ENCODE assay signal across 8 cellular contexts in the genomic region with DNA sequence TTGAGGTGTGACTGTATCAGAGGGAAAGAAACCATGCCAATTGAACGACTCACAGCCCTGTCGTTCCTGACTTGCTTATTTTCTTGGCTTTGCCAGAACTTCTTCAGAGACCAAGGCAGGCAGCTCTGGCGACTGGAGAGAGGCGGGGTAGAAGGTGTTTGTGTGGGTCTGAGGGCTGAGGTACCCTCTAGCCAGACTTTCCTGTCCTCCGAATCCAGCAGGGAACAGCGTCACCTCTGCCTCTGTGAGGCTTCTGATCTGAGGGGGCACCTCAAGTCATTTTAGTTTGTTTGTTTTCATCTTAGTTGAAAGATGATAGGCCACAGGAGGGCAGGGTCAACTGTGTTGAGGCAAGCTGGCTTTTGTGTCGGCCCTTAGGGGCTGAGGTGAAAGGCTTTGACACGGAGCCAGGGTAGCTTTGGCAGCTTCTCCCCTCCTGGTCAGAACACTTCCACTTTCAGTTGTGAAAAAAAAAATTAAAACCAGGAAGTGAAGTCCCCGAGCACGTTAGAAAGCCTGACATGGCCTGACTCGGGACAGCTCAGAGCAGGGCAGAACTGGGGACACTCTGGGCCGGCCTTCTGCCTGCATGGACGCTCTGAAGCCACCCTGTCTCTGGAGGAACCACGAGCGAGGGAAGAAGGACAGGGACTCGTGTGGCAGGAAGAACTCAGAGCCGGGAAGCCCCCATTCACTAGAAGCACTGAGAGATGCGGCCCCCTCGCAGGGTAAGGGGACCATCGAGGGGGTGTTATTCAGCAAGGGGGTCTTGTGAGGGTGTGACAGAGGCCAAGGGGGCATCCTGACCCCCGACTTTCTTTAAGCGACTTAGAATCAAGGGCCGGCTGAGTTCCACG. TPM values are rescaled to one million over a fixed set of nuclear protein-coding genes. Genes with fewer than 3 reads are reported as not detected.
DNase-seq lines count a peak whose midpoint lies in the region; ATAC-seq and TF ChIP-seq lines count a peak whose summit lies in the region.

No MANE protein-coding gene starts in this region.

- no peak for TF ChIP-seq EP300 in esophagus muscularis mucosa (IDR thresholded peaks at IDR 0.05)

- DNase-seq in GM10248 (ENCODE audit: extremely low spot score) (peak; percentile 84), LoVo (ENCODE audit: low spot score) (peak; percentile 69), esophagus muscularis mucosa (ENCODE audit: extremely low spot score) (no peak), omental fat pad (ENCODE audit: low spot score) (no peak), foreskin keratinocyte (no peak), SK-N-DZ (ENCODE audit: low spot score) (no peak)
- peak; percentile 36 to 52 for DNase-seq in activated CD4-positive, alpha-beta T cell treated with anti-CD3 and anti-CD28 coated beads, Interleukin-2, amount 50 U/mL, for 48 hours

- H3K27me3 ChIP-seq in esophagus muscularis mucosa (no peaks in the 10 kb centered on the region), foreskin keratinocyte (no peaks in the 10 kb centered on the region)

- H3K4me3 ChIP-seq in esophagus muscularis mucosa = peak overlapping the region; percentile 45 to 59 (median 50)

- no peaks in the 10 kb centered on the region for H3K9me3 ChIP-seq in esophagus muscularis mucosa

- POLR2A ChIA-PET in GM10248 (lab: Yijun Ruan, JAX) = interaction anchor here (0.7 to 1.5 kb wide), 2 partner anchors 10 to 12 kb away, joined by 3 to 6 read pairs; no protein-coding TSS in a partner anchor

- TF ChIP-seq CTCF in GM10248 (IDR thresholded peaks at IDR 0.05; ENCODE audit: control extremely low read depth, extremely low read depth, low read depth, missing control alignments) (peak; percentile 6), esophagus muscularis mucosa (IDR thresholded peaks at IDR 0.05) (no peak), omental fat pad (IDR thresholded peaks at IDR 0.05) (no peak), foreskin keratinocyte (conservative IDR thresholded peaks at IDR 0.05) (no peak)

- peak overlapping the region; percentile 55 to 70 (median 66) for H3K27ac ChIP-seq in esophagus muscularis mucosa (replicated peaks in 1 of 4)
- H3K27ac ChIP-seq in foreskin keratinocyte = no peak overlapping the region

- peak; percentile 91 for ATAC-seq in GM21717 (IDR thresholded peaks at IDR 0.05; ENCODE audit: unreplicated experiment)
- peak; percentile 56 for ATAC-seq in omental fat pad (ENCODE audit: low FRiP score)
- no peak for ATAC-seq in foreskin keratinocyte

- 39% methylated on average over 19 of the region's 24 CpGs for WGBS in esophagus muscularis mucosa

- intact Hi-C loops in esophagus muscularis mucosa (cut with DNase I) = no loop called here

- no peaks in the 10 kb centered on the region for H3K36me3 ChIP-seq in esophagus muscularis mucosa

- TF ChIP-seq POLR2A in esophagus muscularis mucosa (IDR thresholded peaks at IDR 0.05; ENCODE audit: low read depth) = no peak

- peaks cover 7 to 11% (median 9%) of the 10 kb centered on the region in 4 donors for H3K4me1 ChIP-seq in esophagus muscularis mucosa
- H3K4me1 ChIP-seq in foreskin keratinocyte = no peaks in the 10 kb centered on the region

- CTCF ChIA-PET in GM10248 (lab: Yijun Ruan, JAX) = interaction anchor here (1.0 to 4.4 kb wide), 11 partner anchors 11 to 238 kb away, joined by 3 to 36 read pairs (median 4); no protein-coding TSS in a partner anchor

RNA-seq across cellular contexts. Expression of a gene that starts 2.0 kb away (rescaled TPM):
- 10 to 100 TPM in 3 of 4 donors, 1 to 10 TPM in 1; 6.2 to 11.2 (median 10.8) TPM for total RNA-seq in esophagus muscularis mucosa
- total RNA-seq in omental fat pad = 10 to 100 TPM; 39.7 to 58.8 (median 48.4) TPM
- not detected in 2 replicates for total RNA-seq in foreskin keratinocyte
- not detected in 2 replicates for polyA plus RNA-seq in foreskin keratinocyte
- 0.64 TPM in 1 of 2 replicates, not detected in the other for polyA plus RNA-seq in SK-N-DZ (2014; cell fraction: cytosol; rRNA removed)
- not detected in 2 replicates for polyA plus RNA-seq in SK-N-DZ (2014; cell fraction: nucleus; rRNA removed)

Comparison
In these comparisons a context has a peak if more than half of its experiments do, and no peak if none do; other contexts are left out.
1. DNase-seq: peak in GM10248 (single experiment), LoVo (single experiment) and activated CD4-positive, alpha-beta T cell treated with anti-CD3 and anti-CD28 coated beads, Interleukin-2, amount 50 U/mL, for 48 hours (2 of 2); none in esophagus muscularis mucosa (single experiment), omental fat pad (single experiment), foreskin keratinocyte (0 of 2) and SK-N-DZ (single experiment).